In the genomic region with DNA sequence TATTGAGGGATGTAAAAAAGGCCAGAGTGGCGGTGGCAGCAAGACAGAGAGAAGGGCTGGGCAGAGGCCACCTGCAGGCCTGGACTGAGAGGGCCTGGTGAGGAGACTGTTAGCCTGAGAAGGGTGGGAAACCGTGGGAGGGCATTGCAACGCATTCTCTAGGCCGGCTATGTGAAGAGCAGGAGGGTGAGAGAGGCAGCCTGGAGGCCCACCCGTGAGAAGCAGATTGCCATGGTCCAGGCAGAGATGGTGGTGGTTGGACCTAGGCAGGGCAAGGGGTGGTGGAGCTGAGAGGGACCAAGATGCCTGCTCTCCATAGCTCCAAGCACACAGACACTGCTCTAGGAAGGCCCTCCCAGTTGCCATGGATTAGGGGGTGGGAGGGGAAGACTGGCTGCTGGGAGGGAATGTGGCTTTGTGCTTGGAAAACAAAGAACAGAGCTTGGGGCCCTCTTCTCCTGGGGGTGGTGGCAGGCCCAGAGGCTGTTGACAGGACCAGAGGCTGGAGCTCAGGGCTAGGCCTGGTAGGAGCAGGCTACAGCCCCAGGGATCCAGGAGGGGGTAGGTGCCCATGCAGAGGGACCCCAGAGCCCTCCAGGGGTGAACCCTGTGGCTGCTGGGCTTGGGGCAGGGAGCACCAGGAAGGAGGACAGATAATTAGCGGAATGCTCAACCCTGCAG, we compare ENCODE assay signal across 9 cellular contexts. TPM values are rescaled to one million over a fixed set of nuclear protein-coding genes. Genes with fewer than 3 reads are reported as not detected.
DNase-seq lines count a peak whose midpoint lies in the region; ATAC-seq and TF ChIP-seq lines count a peak whose summit lies in the region.
"Had no signal": no experiment of that assay in that cellular context is flagged by ENCODE, and none has a peak within 500 bp of the region (broad histone marks: within the 10 kb centered on the region; RNA-seq: fewer than 3 reads in every experiment).

No MANE protein-coding gene starts in this region.

- H3K4me1 ChIP-seq in cardiac muscle cell (ENCODE audit: low read depth) (peaks cover 16% of the 10 kb centered on the region), upper lobe of right lung (no peaks in the 10 kb centered on the region), PC-3 (ENCODE audit: insufficient read depth, low read length) (no peaks in the 10 kb centered on the region)
- H3K4me1 ChIP-seq: BE2C, foreskin keratinocyte had no signal

- intact Hi-C loops in Right ventricle myocardium inferior (cut with DNase I) (no loop called here), upper lobe of right lung (cut with DNase I) (no loop called here), PC-3 (cut with micrococcal nuclease) (no loop called here)

- H4K20me1 ChIP-seq in PC-3 (ENCODE audit: low read length), result no peaks in the 10 kb centered on the region

- no peaks in the 10 kb centered on the region for H3K36me3 ChIP-seq in cardiac muscle cell
- peaks cover 17% of the 10 kb centered on the region for H3K36me3 ChIP-seq in upper lobe of right lung
- H3K36me3 ChIP-seq in PC-3 (ENCODE audit: low read depth, low read length), result no peaks in the 10 kb centered on the region
- H3K36me3 ChIP-seq: BE2C had no signal

- no peaks in the 10 kb centered on the region for H3F3A ChIP-seq in PC-3 (ENCODE audit: low read length, unreplicated experiment)

- H3K4me3 ChIP-seq in cardiac muscle cell (no peak overlapping the region), upper lobe of right lung (no peak overlapping the region), PC-3 (ENCODE audit: low read length) (no peak overlapping the region)

- BruUV-seq in PC-3 (replicated peaks; lab: Mats Ljungman, UMichigan), result no TSS peak

- H3K27me3 ChIP-seq in cardiac muscle cell, result no peaks in the 10 kb centered on the region
- H3K27me3 ChIP-seq in layer of hippocampus (ENCODE audit: control insufficient read depth, insufficient read depth, low read length), result no peaks in the 10 kb centered on the region
- no peaks in the 10 kb centered on the region for H3K27me3 ChIP-seq in upper lobe of right lung
- no peaks in the 10 kb centered on the region for H3K27me3 ChIP-seq in PC-3 (ENCODE audit: low read length)
- H3K27me3 ChIP-seq: BE2C, foreskin keratinocyte had no signal

- peaks cover 21% of the 10 kb centered on the region for H3K4me1 Mint-ChIP-seq in HFFc6 (ENCODE audit: low read depth)

- H3K9ac ChIP-seq in PC-3 (ENCODE audit: low read length), result no peak overlapping the region

- H3K9me2 ChIP-seq in PC-3 (replicated peaks; ENCODE audit: low read length), result no peaks in the 10 kb centered on the region

- no peak overlapping the region for H2AFZ ChIP-seq in PC-3 (ENCODE audit: low read length)

- DNase-seq in cardiac muscle cell (ENCODE audit: low read depth in 1 of 2, low spot score in 1 of 2) (peak in 1 of 2 donors; percentile 66), Right ventricle myocardium inferior (ENCODE audit: missing footprints) (no peak), upper lobe of right lung (no peak), PC-3 (no peak), HFFc6 (no peak)
- DNase-seq: activated CD8-positive, alpha-beta memory T cell treated with anti-CD3 and anti-CD28 coated beads for 24 hours; BE2C; foreskin keratinocyte had no signal

- no peaks in the 10 kb centered on the region for H3K9me3 ChIP-seq in cardiac muscle cell (ENCODE audit: low read depth)
- no peaks in the 10 kb centered on the region for H3K9me3 ChIP-seq in upper lobe of right lung
- H3K9me3 ChIP-seq in PC-3 (ENCODE audit: low read length), result no peaks in the 10 kb centered on the region
- H3K9me3 ChIP-seq: BE2C had no signal

- H3K27me3 Mint-ChIP-seq in HFFc6 (ENCODE audit: insufficient read depth), result peaks cover 2% of the 10 kb centered on the region; the same call in 1 of the 2 replicates

- H3K9me3 Mint-ChIP-seq in HFFc6, result no peaks in the 10 kb centered on the region

- H3K27ac ChIP-seq in cardiac muscle cell (peak overlapping the region; percentile 91), layer of hippocampus (ENCODE audit: low read depth, low read length) (peak overlapping the region; percentile 97), upper lobe of right lung (peak overlapping the region; percentile 47), PC-3 (ENCODE audit: low read length) (no peak overlapping the region)
- H3K27ac ChIP-seq: foreskin keratinocyte had no signal

- POLR2A ChIA-PET in PC-3 (lab: Charles Lee; ENCODE audit: unreplicated experiment), result no interaction called here

- no peak overlapping the region; the same call in none of the 2 replicates for H3K27ac Mint-ChIP-seq in HFFc6

- no peak overlapping the region for H3K4me2 ChIP-seq in PC-3 (ENCODE audit: low read length)

- CTCF ChIA-PET in PC-3 (lab: Charles Lee), result interaction anchor here (0.7 kb wide), 1 partner anchor 29 kb away, joined by 3 read pairs; no protein-coding TSS in a partner anchor

- H3K79me2 ChIP-seq in PC-3 (ENCODE audit: low read length), result no peaks in the 10 kb centered on the region

- ATAC-seq in Right ventricle myocardium inferior, result no peak
- no peak for ATAC-seq in upper lobe of right lung
- no peak for ATAC-seq in PC-3
- ATAC-seq: foreskin keratinocyte had no signal

- TF ChIP-seq CTCF in cardiac muscle cell (IDR thresholded peaks at IDR 0.05; ENCODE audit: low read depth, low read length), result no peak
- TF ChIP-seq CTCF in upper lobe of right lung (IDR thresholded peaks at IDR 0.05), result no peak
- no peak for TF ChIP-seq CTCF in PC-3 (conservative IDR thresholded peaks at IDR 0.05; ENCODE audit: low read depth, low read length)
- no peak for TF ChIP-seq CTCF in HFFc6 (IDR thresholded peaks at IDR 0.05)

- no peaks in the 10 kb centered on the region for H3K36me3 Mint-ChIP-seq in HFFc6 (ENCODE audit: low read depth)

- no peak overlapping the region for H3K4me3 Mint-ChIP-seq in HFFc6

RNA-seq across cellular contexts. Expression of gene TCAP, which starts 12.4 kb away (rescaled TPM):
- 61.5 and 79.1 TPM in 2 replicates for total RNA-seq in cardiac muscle cell
- polyA plus RNA-seq in cardiac muscle cell, result 105 and 133 TPM in 2 replicates
- 5,286 TPM for total RNA-seq in Right ventricle myocardium inferior
- 5.3 TPM for total RNA-seq in upper lobe of right lung
- 0.12 and 0.51 TPM in 2 replicates for total RNA-seq in PC-3 (2014; rRNA removed)
- total RNA-seq in HFFc6 (2021; fragmentation: NEBNext Ultra II Directional; extraction: Animal tissue kit (Norgen Biotek cat#: 25700)), result under 1 TPM; 0.09 to 0.51 (median 0.14) TPM

RNA-seq across cellular contexts. Expression of gene PNMT, which starts 15.5 kb away (rescaled TPM):
- total RNA-seq in cardiac muscle cell (21.0 and 27.2 TPM in 2 replicates), Right ventricle myocardium inferior (5.1 TPM), upper lobe of right lung (4.3 TPM), PC-3 (2014; rRNA removed) (1.2 and 1.4 TPM in 2 replicates)
- polyA plus RNA-seq in cardiac muscle cell, result 11.9 and 14.7 TPM in 2 replicates
- total RNA-seq in HFFc6 (2021; fragmentation: NEBNext Ultra II Directional; extraction: Animal tissue kit (Norgen Biotek cat#: 25700)), result under 1 TPM in 1 of 6 experiments, not detected in 5; 0.26 TPM
- total RNA-seq: foreskin keratinocyte had no signal

RNA-seq across cellular contexts. Expression of gene STARD3, which starts 15.8 kb away (rescaled TPM):
- total RNA-seq in cardiac muscle cell (67.1 and 84.1 TPM in 2 replicates), Right ventricle myocardium inferior (21.4 TPM), upper lobe of right lung (78.2 TPM), PC-3 (2014; rRNA removed) (30.5 and 56.4 TPM in 2 replicates)
- 47.9 and 62.6 TPM in 2 replicates for polyA plus RNA-seq in cardiac muscle cell
- total RNA-seq in HFFc6 (2021; fragmentation: NEBNext Ultra II Directional; extraction: Animal tissue kit (Norgen Biotek cat#: 25700)), result 10 to 100 TPM; 44.0 to 52.3 (median 46.3) TPM

RNA-seq across cellular contexts. Expression of gene PPP1R1B, which starts 26.0 kb away (rescaled TPM):
- total RNA-seq in cardiac muscle cell (4.3 and 17.7 TPM in 2 replicates), Right ventricle myocardium inferior (0.89 TPM), upper lobe of right lung (25.1 TPM), PC-3 (2014; rRNA removed) (2.9 and 3.1 TPM in 2 replicates)
- polyA plus RNA-seq in cardiac muscle cell, result 7.6 and 20.3 TPM in 2 replicates
- not detected for total RNA-seq in HFFc6 (2021; fragmentation: NEBNext Ultra II Directional; extraction: Animal tissue kit (Norgen Biotek cat#: 25700))

RNA-seq across cellular contexts. Expression of gene PGAP3, which starts 35.1 kb away (rescaled TPM):
- total RNA-seq in cardiac muscle cell (22.5 and 34.2 TPM in 2 replicates), Right ventricle myocardium inferior (10.4 TPM), upper lobe of right lung (24.5 TPM), PC-3 (2014; rRNA removed) (5.9 and 10.3 TPM in 2 replicates)
- polyA plus RNA-seq in cardiac muscle cell, result 29.7 and 31.3 TPM in 2 replicates
- total RNA-seq in HFFc6 (2021; fragmentation: NEBNext Ultra II Directional; extraction: Animal tissue kit (Norgen Biotek cat#: 25700)), result 10 to 100 TPM in 5 of 6 experiments, 1 to 10 TPM in 1; 9.9 to 15.5 (median 12.7) TPM

Comparison
In these comparisons a context has a peak if more than half of its experiments do, and no peak if none do; other contexts are left out.
1. RNA of gene TCAP, which starts 12.4 kb away (total RNA-seq): 5,286 TPM in Right ventricle myocardium inferior (single experiment); 61.5 to 79.1 TPM in cardiac muscle cell, 5.3 TPM in upper lobe of right lung (single experiment), 0.12 to 0.51 TPM in PC-3 and 0.09 to 0.51 TPM in HFFc6; every median in the first group is over 10 times any median in the second.